22 cellular contexts compared by ENCODE assay signal in the genomic region with DNA sequence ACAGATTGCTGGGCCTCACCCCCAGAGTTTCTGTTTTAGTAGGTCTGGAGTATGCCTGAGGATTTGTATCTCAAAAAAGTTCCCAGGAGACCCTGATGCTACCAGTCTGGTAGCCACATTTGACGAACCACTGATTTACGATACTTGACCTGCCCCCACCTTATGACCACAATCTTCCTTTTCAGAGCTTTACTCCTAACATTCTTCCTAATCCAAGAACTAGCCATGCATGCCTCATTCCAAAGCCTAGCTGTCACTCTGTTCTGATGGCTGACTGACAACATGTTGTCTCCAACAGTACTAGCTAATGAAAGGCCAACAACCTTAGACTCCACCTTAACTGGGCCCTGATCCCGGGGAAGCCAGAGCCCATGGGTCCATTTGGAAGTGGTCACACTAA.
A peak's percentile ranks its signal among the peaks of the same experiment; 100 is the strongest.
DNase-seq lines count a peak whose midpoint lies in the region; ATAC-seq, FAIRE-seq and TF ChIP-seq lines count a peak whose summit lies in the region.
"Had no signal": no experiment of that assay in that cellular context is flagged by ENCODE, and none has a peak within 500 bp of the region (broad histone marks: within the 10 kb centered on the region; RNA-seq: fewer than 3 reads in every experiment).

No MANE protein-coding gene starts in this region.

- no peak overlapping the region for H2BK20ac ChIP-seq in H1 (ENCODE audit: low read length)

- H3K14ac ChIP-seq in H1 (ENCODE audit: insufficient read length), result no peak overlapping the region

- no peak overlapping the region for H3K27ac Mint-ChIP-seq in Calu3 (ENCODE audit: unreplicated experiment)
- H3K27ac Mint-ChIP-seq: CD4-positive, alpha-beta T cell; H9; HFFc6 had no signal

- H3K4me2 ChIP-seq in H1 (ENCODE audit: insufficient read depth in 1 of 2, low read depth in 2 of 2, low read length in 2 of 2) (no peak overlapping the region), PC-3 (ENCODE audit: low read length) (no peak overlapping the region)
- H3K4me2 ChIP-seq: BLaER1 had no signal

- ATAC-seq in PC-3, result no peak
- ATAC-seq: GM12878, Right ventricle myocardium inferior had no signal

- H2AK5ac ChIP-seq in H1 (ENCODE audit: low read depth, low read length), result no peak overlapping the region

- intact Hi-C loops in Calu3 (cut with micrococcal nuclease; ENCODE audit: unreplicated experiment), result no loop called here
- intact Hi-C loops in vagina (cut with DNase I), result no loop called here
- intact Hi-C loops in PC-3 (cut with micrococcal nuclease), result no loop called here

- H3K27me3 ChIP-seq in H1 (replicated peaks in 1 of 4; ENCODE audit: control insufficient read depth in 3 of 4, extremely low read depth in 1 of 4, insufficient read depth in 3 of 4, low read length in 3 of 4) (no peaks in the 10 kb centered on the region), vagina (no peaks in the 10 kb centered on the region), PC-3 (ENCODE audit: low read length) (no peaks in the 10 kb centered on the region)
- H3K27me3 ChIP-seq: BLaER1 had no signal

- H2BK12ac ChIP-seq in H1 (ENCODE audit: low read depth, low read length), result no peak overlapping the region

- no peaks in the 10 kb centered on the region for H3K79me1 ChIP-seq in H1 (ENCODE audit: low read depth, low read length)

- H3K4ac ChIP-seq in H1 (replicated peaks; ENCODE audit: insufficient read length, low read depth, low read length), result no peak overlapping the region

- H3K9ac ChIP-seq in H1 (replicated peaks in 1 of 4; ENCODE audit: extremely low read depth in 1 of 4, low read depth in 3 of 4, low read length in 3 of 4) (no peak overlapping the region), PC-3 (ENCODE audit: low read length) (no peak overlapping the region)
- H3K9ac ChIP-seq: BLaER1 had no signal

- no peaks in the 10 kb centered on the region for H3K9me2 ChIP-seq in PC-3 (replicated peaks; ENCODE audit: low read length)

- CTCF ChIA-PET in H1 (lab: Charles Lee; ENCODE audit: partially characterized antibody) (interaction anchor here (0.5 to 1.2 kb wide), 4 partner anchors 54 to 872 kb away, joined by 3 read pairs; no protein-coding TSS in a partner anchor), Calu3 (lab: Charles Lee) (no interaction called here), PC-3 (lab: Charles Lee) (interaction anchor here (0.9 kb wide), 1 partner anchor 85 kb away, joined by 3 read pairs; no protein-coding TSS in a partner anchor)

- H2BK120ac ChIP-seq in H1 (replicated peaks; ENCODE audit: low read depth, low read length), result no peak overlapping the region

- no peak overlapping the region for H3K23ac ChIP-seq in H1 (ENCODE audit: insufficient read length)

- H3F3A ChIP-seq in PC-3 (ENCODE audit: low read length, unreplicated experiment), result no peaks in the 10 kb centered on the region

- H3K27ac ChIP-seq in H1 (ENCODE audit: low read depth, low read length) (no peak overlapping the region), vagina (no peak overlapping the region), PC-3 (ENCODE audit: low read length) (no peak overlapping the region)
- H3K27ac ChIP-seq: BLaER1 had no signal

- H3K4me1 ChIP-seq in H1 (replicated peaks in 1 of 4; ENCODE audit: control insufficient read depth in 3 of 4, insufficient read depth in 4 of 4, low read length in 3 of 4) (no peaks in the 10 kb centered on the region), vagina (no peaks in the 10 kb centered on the region), PC-3 (ENCODE audit: insufficient read depth, low read length) (no peaks in the 10 kb centered on the region)
- H3K4me1 ChIP-seq: BLaER1 had no signal

- POLR2A ChIA-PET in H1 (lab: Charles Lee; ENCODE audit: partially characterized antibody) (no interaction called here), PC-3 (lab: Charles Lee; ENCODE audit: unreplicated experiment) (no interaction called here)

- 97% methylated on average over 3 of the region's 3 CpGs; no CpG with 5 or more reads in 1 of the 2 experiments for WGBS in H1 (ENCODE audit: extremely low coverage in 1 of 2, insufficient coverage in 1 of 2, insufficient read length in 1 of 2, insufficient replicate concordance in 2 of 2, low coverage in 1 of 2, low lambda C conversion rate in 2 of 2, missing lambda C conversion rate in 1 of 2), 2 experiments

- no peak overlapping the region for H3K56ac ChIP-seq in H1 (replicated peaks; ENCODE audit: insufficient read length, low read depth, low read length)

- TF ChIP-seq CTCF in H1 (IDR thresholded peaks at IDR 0.05; ENCODE audit: control extremely low read depth in 1 of 3, insufficient read depth in 1 of 3, low read depth in 1 of 3, low read length in 3 of 3) (no peak), Calu3 (IDR thresholded peaks at IDR 0.05; ENCODE audit: unreplicated experiment) (no peak), vagina (IDR thresholded peaks at IDR 0.05) (no peak), PC-3 (conservative IDR thresholded peaks at IDR 0.05; ENCODE audit: low read depth, low read length) (no peak)

- no peak overlapping the region for H2BK15ac ChIP-seq in H1 (ENCODE audit: low read length)

- H3K9me3 ChIP-seq in H1 (ENCODE audit: insufficient read depth in 2 of 2, low read depth in 1 of 2, low read length in 1 of 2) (no peaks in the 10 kb centered on the region), vagina (no peaks in the 10 kb centered on the region), PC-3 (ENCODE audit: low read length) (no peaks in the 10 kb centered on the region)
- H3K9me3 ChIP-seq: BLaER1 had no signal

- H3K4me1 Mint-ChIP-seq in Calu3 (ENCODE audit: low read depth, unreplicated experiment), result no peaks in the 10 kb centered on the region

- H3K36me3 Mint-ChIP-seq in Calu3 (ENCODE audit: insufficient read depth, unreplicated experiment), result no peaks in the 10 kb centered on the region

- H2AFZ ChIP-seq in H1 (ENCODE audit: low read length) (0 out of 2 replicates have a peak overlapping the region, but pooled peaks have one; percentile 0), PC-3 (ENCODE audit: low read length) (no peak overlapping the region)

- FAIRE-seq in H1 (lab: Jason Lieb, UNC), result no peak
- FAIRE-seq: GM12878, HTR-8/SVneo had no signal

- no peak overlapping the region for H3K4me3 Mint-ChIP-seq in Calu3 (ENCODE audit: low read depth, unreplicated experiment)
- H3K4me3 Mint-ChIP-seq: CD4-positive, alpha-beta T cell; H9; HFFc6 had no signal

- no peaks in the 10 kb centered on the region for H3K27me3 Mint-ChIP-seq in Calu3 (ENCODE audit: unreplicated experiment)

- H4K8ac ChIP-seq in H1 (ENCODE audit: extremely low read depth, insufficient read depth, low read length), result no peak overlapping the region

- H3K9me3 Mint-ChIP-seq in Calu3 (ENCODE audit: low read depth, unreplicated experiment), result peaks cover 3% of the 10 kb centered on the region
- H3K9me3 Mint-ChIP-seq: CD4-positive, alpha-beta T cell; H9 had no signal

- no peaks in the 10 kb centered on the region for H3K23me2 ChIP-seq in H1 (ENCODE audit: low read depth, low read length)

- H4K20me1 ChIP-seq in H1 (replicated peaks in 1 of 2; ENCODE audit: control insufficient read depth in 1 of 2, insufficient read depth in 2 of 2, low read length in 2 of 2), result no peaks in the 10 kb centered on the region
- no peaks in the 10 kb centered on the region for H4K20me1 ChIP-seq in PC-3 (ENCODE audit: low read length)
- H4K20me1 ChIP-seq: BLaER1 had no signal

- H3K18ac ChIP-seq in H1 (ENCODE audit: extremely low read depth, low read length), result no peak overlapping the region

- H3K79me2 ChIP-seq in H1 (ENCODE audit: control insufficient read depth in 1 of 2, insufficient read depth in 2 of 2, low read length in 2 of 2) (no peaks in the 10 kb centered on the region), PC-3 (ENCODE audit: low read length) (no peaks in the 10 kb centered on the region)

- DNase-seq in NCI-H69 (lab: John Stamatoyannopoulos, UW) (peak; percentile 21), H1 (ENCODE audit: low read depth in 1 of 2, low spot score in 2 of 2) (no peak), left kidney (ENCODE audit: low read depth, low spot score) (peak; percentile 27), Calu3 (no peak), vagina (ENCODE audit: extremely low spot score in 2 of 2) (no peak), PC-3 (no peak), ureter (ENCODE audit: low spot score) (no peak)
- DNase-seq: CD4-positive, alpha-beta T cell; COR-L47; DND-41; H9; HFFc6; KG1; NCI-H1092 treated with DMSO at 0.1 percent for 48 hours; NCI-H1436 treated with DMSO at 0.1 percent for 48 hours; NCI-H2029 treated with DMSO at 0.1 percent for 48 hours; NCI-H345; NCI-H524 had no signal

- no TSS peak for BruUV-seq in Calu3 (replicated peaks; lab: Mats Ljungman, UMichigan)
- no TSS peak for BruUV-seq in PC-3 (replicated peaks; lab: Mats Ljungman, UMichigan)

- H3K4me3 ChIP-seq in H1 (ENCODE audit: extremely low read depth in 1 of 4, insufficient read depth in 2 of 4, low read depth in 3 of 4, low read length in 4 of 4) (no peak overlapping the region), vagina (no peak overlapping the region), PC-3 (ENCODE audit: low read length) (no peak overlapping the region)
- H3K4me3 ChIP-seq: BLaER1, GM12878 had no signal

- no peak for TF ChIP-seq RAD21 in H1 (IDR thresholded peaks at IDR 0.05 in 1 of 2, conservative IDR thresholded peaks at IDR 0.05 in 1 of 2; ENCODE audit: low read depth in 2 of 2, low read length in 2 of 2)

- TF ChIP-seq EP300 in H1 (IDR thresholded peaks at IDR 0.05; ENCODE audit: borderline replicate concordance in 1 of 2, low read depth in 2 of 2, low read length in 2 of 2), result no peak

- TF ChIP-seq POLR2A in H1 (IDR thresholded peaks at IDR 0.05; ENCODE audit: control extremely low read depth in 1 of 2, low read depth in 2 of 2, low read length in 2 of 2) (no peak), vagina (IDR thresholded peaks at IDR 0.05) (no peak)

- H3K36me3 ChIP-seq in H1 (ENCODE audit: control insufficient read depth in 2 of 4, insufficient read depth in 4 of 4, low read length in 3 of 4) (no peaks in the 10 kb centered on the region), vagina (no peaks in the 10 kb centered on the region), PC-3 (ENCODE audit: low read depth, low read length) (no peaks in the 10 kb centered on the region)
- H3K36me3 ChIP-seq: BLaER1 had no signal

- no peak overlapping the region for H4K5ac ChIP-seq in H1 (ENCODE audit: insufficient read length, low read depth, low read length)

- no peak overlapping the region for H4K91ac ChIP-seq in H1 (replicated peaks; ENCODE audit: insufficient read length, low read length)

- no peak overlapping the region for H2BK5ac ChIP-seq in H1 (ENCODE audit: low read depth, low read length)

TF ChIP-seq in H1, 55 proteins besides CTCF, POLR2A, EP300 and RAD21:
- TF ChIP-seq, protein P1, sequence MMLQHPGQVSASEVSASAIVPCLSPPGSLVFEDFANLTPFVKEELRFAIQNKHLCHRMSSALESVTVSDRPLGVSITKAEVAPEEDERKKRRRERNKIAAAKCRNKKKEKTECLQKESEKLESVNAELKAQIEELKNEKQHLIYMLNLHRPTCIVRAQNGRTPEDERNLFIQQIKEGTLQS (IDR thresholded peaks at IDR 0.05; ENCODE audit: insufficient read depth, low read depth, low read length), result no peak
- TF ChIP-seq POU5F1 (IDR thresholded peaks at IDR 0.05; ENCODE audit: low read depth, low read length) (no peak), TCF12 (IDR thresholded peaks at IDR 0.05; ENCODE audit: low read depth, low read length) (no peak), EZH2 (IDR thresholded peaks at IDR 0.05; ENCODE audit: low read depth, low read length, severe bottlenecking) (no peak), JUN (IDR thresholded peaks at IDR 0.05; ENCODE audit: low read depth, low read length) (no peak)

Comparison
In these comparisons a context has a peak if more than half of its experiments do, and no peak if none do; other contexts are left out.
1. DNase-seq: peak in NCI-H69 (single experiment) and left kidney (single experiment); none in H1 (0 of 2), Calu3 (single experiment), vagina (0 of 2), PC-3 (single experiment) and ureter (single experiment).